ENCODE assay signal across 1 cellular context in the genomic region with DNA sequence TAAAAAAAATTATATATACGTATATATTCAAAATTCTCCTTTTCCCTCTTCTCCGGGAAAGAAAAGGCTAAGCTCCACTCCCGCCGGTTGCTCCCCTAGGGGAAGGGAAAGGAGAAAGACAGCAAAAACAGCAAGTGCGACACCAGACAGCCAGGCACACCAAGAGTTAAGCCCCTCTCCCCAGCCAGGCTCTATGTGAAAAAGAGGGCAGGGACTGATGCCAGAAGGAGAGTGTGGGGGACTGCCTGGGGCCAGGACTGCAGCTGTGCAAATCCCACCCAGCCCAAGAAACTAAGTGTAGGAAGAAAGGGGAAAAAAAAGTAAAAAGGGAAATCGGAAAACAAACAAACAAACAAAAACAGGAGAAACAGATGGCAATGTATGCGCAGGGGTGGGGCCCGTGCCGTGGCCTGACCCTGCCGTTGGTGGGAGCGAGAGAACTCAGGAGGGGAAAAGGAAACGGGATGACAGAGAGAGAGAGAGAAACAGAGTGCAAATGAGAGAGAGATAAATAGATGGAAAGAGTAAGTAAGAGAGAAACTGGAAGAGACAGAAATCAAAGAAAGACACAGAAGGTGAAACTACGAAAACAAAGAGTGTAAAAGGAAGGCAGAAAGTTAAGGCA.
TF ChIP-seq lines count a peak whose summit lies in the region.

No MANE protein-coding gene starts in this region.

TF ChIP-seq in K562, 482 proteins besides CTCF, POLR2A, EP300 and RAD21:
- TF ChIP-seq ELF4 (CRISPR knock-in tag; IDR thresholded peaks at IDR 0.05): no peak
- TF ChIP-seq, protein P1, sequence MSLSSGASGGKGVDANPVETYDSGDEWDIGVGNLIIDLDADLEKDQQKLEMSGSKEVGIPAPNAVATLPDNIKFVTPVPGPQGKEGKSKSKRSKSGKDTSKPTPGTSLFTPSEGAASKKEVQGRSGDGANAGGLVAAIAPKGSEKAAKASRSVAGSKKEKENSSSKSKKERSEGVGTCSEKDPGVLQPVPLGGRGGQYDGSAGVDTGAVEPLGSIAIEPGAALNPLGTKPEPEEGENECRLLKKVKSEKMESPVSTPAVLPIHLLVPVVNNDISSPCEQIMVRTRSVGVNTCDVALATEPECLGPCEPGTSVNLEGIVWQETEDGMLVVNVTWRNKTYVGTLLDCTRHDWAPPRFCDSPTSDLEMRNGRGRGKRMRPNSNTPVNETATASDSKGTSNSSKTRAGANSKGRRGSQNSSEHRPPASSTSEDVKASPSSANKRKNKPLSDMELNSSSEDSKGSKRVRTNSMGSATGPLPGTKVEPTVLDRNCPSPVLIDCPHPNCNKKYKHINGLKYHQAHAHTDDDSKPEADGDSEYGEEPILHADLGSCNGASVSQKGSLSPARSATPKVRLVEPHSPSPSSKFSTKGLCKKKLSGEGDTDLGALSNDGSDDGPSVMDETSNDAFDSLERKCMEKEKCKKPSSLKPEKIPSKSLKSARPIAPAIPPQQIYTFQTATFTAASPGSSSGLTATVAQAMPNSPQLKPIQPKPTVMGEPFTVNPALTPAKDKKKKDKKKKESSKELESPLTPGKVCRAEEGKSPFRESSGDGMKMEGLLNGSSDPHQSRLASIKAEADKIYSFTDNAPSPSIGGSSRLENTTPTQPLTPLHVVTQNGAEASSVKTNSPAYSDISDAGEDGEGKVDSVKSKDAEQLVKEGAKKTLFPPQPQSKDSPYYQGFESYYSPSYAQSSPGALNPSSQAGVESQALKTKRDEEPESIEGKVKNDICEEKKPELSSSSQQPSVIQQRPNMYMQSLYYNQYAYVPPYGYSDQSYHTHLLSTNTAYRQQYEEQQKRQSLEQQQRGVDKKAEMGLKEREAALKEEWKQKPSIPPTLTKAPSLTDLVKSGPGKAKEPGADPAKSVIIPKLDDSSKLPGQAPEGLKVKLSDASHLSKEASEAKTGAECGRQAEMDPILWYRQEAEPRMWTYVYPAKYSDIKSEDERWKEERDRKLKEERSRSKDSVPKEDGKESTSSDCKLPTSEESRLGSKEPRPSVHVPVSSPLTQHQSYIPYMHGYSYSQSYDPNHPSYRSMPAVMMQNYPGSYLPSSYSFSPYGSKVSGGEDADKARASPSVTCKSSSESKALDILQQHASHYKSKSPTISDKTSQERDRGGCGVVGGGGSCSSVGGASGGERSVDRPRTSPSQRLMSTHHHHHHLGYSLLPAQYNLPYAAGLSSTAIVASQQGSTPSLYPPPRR (CRISPR knock-in tag; IDR thresholded peaks at IDR 0.05; ENCODE audit: borderline replicate concordance): no peak
- TF ChIP-seq, protein P2, sequence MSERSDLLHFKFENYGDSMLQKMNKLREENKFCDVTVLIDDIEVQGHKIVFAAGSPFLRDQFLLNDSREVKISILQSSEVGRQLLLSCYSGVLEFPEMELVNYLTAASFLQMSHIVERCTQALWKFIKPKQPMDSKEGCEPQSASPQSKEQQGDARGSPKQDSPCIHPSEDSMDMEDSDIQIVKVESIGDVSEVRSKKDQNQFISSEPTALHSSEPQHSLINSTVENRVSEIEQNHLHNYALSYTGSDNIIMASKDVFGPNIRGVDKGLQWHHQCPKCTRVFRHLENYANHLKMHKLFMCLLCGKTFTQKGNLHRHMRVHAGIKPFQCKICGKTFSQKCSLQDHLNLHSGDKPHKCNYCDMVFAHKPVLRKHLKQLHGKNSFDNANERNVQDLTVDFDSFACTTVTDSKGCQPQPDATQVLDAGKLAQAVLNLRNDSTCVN (CRISPR knock-in tag; IDR thresholded peaks at IDR 0.05): no peak
- no peak for TF ChIP-seq RFX1 (IDR thresholded peaks at IDR 0.05)
- TF ChIP-seq FOXK2 (conservative IDR thresholded peaks at IDR 0.05 in 1 of 2, IDR thresholded peaks at IDR 0.05 in 1 of 2; ENCODE audit: low read depth in 2 of 2): no peak
- TF ChIP-seq TEAD1 (CRISPR knock-in tag; IDR thresholded peaks at IDR 0.05): no peak
- TF ChIP-seq LCOR (CRISPR knock-in tag; IDR thresholded peaks at IDR 0.05): no peak
- TF ChIP-seq DDX20 (tag; IDR thresholded peaks at IDR 0.05; ENCODE audit: low read depth): no peak
- no peak for TF ChIP-seq RFX5 (IDR thresholded peaks at IDR 0.05; ENCODE audit: low read depth, low read length)
- no peak for TF ChIP-seq PHF20 (IDR thresholded peaks at IDR 0.05; ENCODE audit: partially characterized antibody)
- no peak for TF ChIP-seq CBX5 (IDR thresholded peaks at IDR 0.05; ENCODE audit: borderline replicate concordance, low read depth)
- TF ChIP-seq NFRKB (IDR thresholded peaks at IDR 0.05; ENCODE audit: low read depth): no peak
- TF ChIP-seq MTA1 (IDR thresholded peaks at IDR 0.05; ENCODE audit: borderline replicate concordance): no peak
- TF ChIP-seq, protein P3, sequence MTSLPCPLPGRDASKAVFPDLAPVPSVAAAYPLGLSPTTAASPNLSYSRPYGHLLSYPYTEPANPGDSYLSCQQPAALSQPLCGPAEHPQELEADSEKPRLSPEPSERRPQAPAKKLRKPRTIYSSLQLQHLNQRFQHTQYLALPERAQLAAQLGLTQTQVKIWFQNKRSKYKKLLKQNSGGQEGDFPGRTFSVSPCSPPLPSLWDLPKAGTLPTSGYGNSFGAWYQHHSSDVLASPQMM (CRISPR knock-in tag; IDR thresholded peaks at IDR 0.05): no peak
- no peak for TF ChIP-seq ZNF584 (CRISPR knock-in tag; IDR thresholded peaks at IDR 0.05; ENCODE audit: low read depth)
